16 cellular contexts compared by ENCODE assay signal in genomic region chr21:38291875-38292274, GRCh38. TPM values are rescaled to one million over a fixed set of nuclear protein-coding genes. Genes with fewer than 3 reads are reported as not detected.
"Had no signal": no experiment of that assay in that cellular context is flagged by ENCODE, and none has a peak within 500 bp of the region (broad histone marks: within the 10 kb centered on the region; RNA-seq: fewer than 3 reads in every experiment).

No MANE protein-coding gene starts in this region.

- H3K4me1 ChIP-seq: pancreas had no signal

- H3K9me3 Mint-ChIP-seq: activated naive CD8-positive, alpha-beta T cell treated with anti-CD3 and anti-CD28 coated beads, Interleukin-2, amount 50 U/mL, for 24 hours; dendritic cell treated with granulocyte-macrophage colony-stimulating factor and Interleukin-4, amounts not matched to agents 40 ng/mL and 50 ng/mL, for 4 days; effector memory CD8-positive, alpha-beta T cell; stimulated activated effector memory CD8-positive, alpha-beta T cell treated with anti-CD3 and anti-CD28 coated beads, Interleukin-12 subunit alpha, Interleukin-12 subunit beta, amount 100 ng/mL, for 72 hours had no signal

- H3K36me3 Mint-ChIP-seq: stimulated activated effector memory CD8-positive, alpha-beta T cell treated with anti-CD3 and anti-CD28 coated beads, Interleukin-12 subunit alpha, Interleukin-12 subunit beta, amount 100 ng/mL, for 72 hours had no signal

- H3K27me3 Mint-ChIP-seq: dendritic cell treated with granulocyte-macrophage colony-stimulating factor and Interleukin-4, amounts not matched to agents 40 ng/mL and 50 ng/mL, for 4 days had no signal

- H3K9me3 ChIP-seq: pancreas, SJSA1, tibial nerve had no signal

- DNase-seq: activated CD4-positive, alpha-beta T cell treated with anti-CD3 and anti-CD28 coated beads for 4 hours; activated CD8-positive, alpha-beta T cell treated with anti-CD3 and anti-CD28 coated beads, Interleukin-2, amount 10 ng/mL, durations not matched to agents 7 days and 5 days; activated naive CD4-positive, alpha-beta T cell treated with Interleukin-2 at 50 U/mL for 16 hours; activated naive CD8-positive, alpha-beta T cell treated with anti-CD3 and anti-CD28 coated beads, Interleukin-2, amount 50 U/mL, for 24 hours; cerebellar nuclear complex; effector memory CD8-positive, alpha-beta T cell; erythroblast; pancreas; T1000; WERI-Rb-1 had no signal

- H3K27me3 ChIP-seq: pancreas, SJSA1, tibial nerve had no signal

- H3K36me3 ChIP-seq: SJSA1, tibial nerve, WERI-Rb-1 had no signal

- H3K4me3 ChIP-seq: pancreas, SJSA1, skin epidermis, tibial nerve had no signal

- H3K4me3 Mint-ChIP-seq: activated CD8-positive, alpha-beta T cell treated with anti-CD3 and anti-CD28 coated beads, Interleukin-2, amount 10 ng/mL, durations not matched to agents 7 days and 5 days; activated naive CD8-positive, alpha-beta T cell treated with anti-CD3 and anti-CD28 coated beads, Interleukin-2, amount 50 U/mL, for 24 hours; dendritic cell treated with granulocyte-macrophage colony-stimulating factor and Interleukin-4, amounts not matched to agents 40 ng/mL and 50 ng/mL, for 4 days; effector memory CD8-positive, alpha-beta T cell; stimulated activated effector memory CD8-positive, alpha-beta T cell treated with anti-CD3 and anti-CD28 coated beads, Interleukin-12 subunit alpha, Interleukin-12 subunit beta, amount 100 ng/mL, for 72 hours had no signal

- H3K4me1 Mint-ChIP-seq: stimulated activated effector memory CD8-positive, alpha-beta T cell treated with anti-CD3 and anti-CD28 coated beads, Interleukin-12 subunit alpha, Interleukin-12 subunit beta, amount 100 ng/mL, for 72 hours had no signal

- H3K27ac Mint-ChIP-seq: activated CD8-positive, alpha-beta T cell treated with anti-CD3 and anti-CD28 coated beads, Interleukin-2, amount 10 ng/mL, durations not matched to agents 7 days and 5 days; activated naive CD8-positive, alpha-beta T cell treated with anti-CD3 and anti-CD28 coated beads, Interleukin-2, amount 50 U/mL, for 24 hours; dendritic cell treated with granulocyte-macrophage colony-stimulating factor and Interleukin-4, amounts not matched to agents 40 ng/mL and 50 ng/mL, for 4 days; effector memory CD8-positive, alpha-beta T cell; stimulated activated effector memory CD8-positive, alpha-beta T cell treated with anti-CD3 and anti-CD28 coated beads, Interleukin-12 subunit alpha, Interleukin-12 subunit beta, amount 100 ng/mL, for 72 hours had no signal

- ATAC-seq: activated CD8-positive, alpha-beta T cell treated with anti-CD3 and anti-CD28 coated beads, Interleukin-2, amount 10 ng/mL, durations not matched to agents 7 days and 5 days; activated naive CD8-positive, alpha-beta T cell treated with anti-CD3 and anti-CD28 coated beads, Interleukin-2, amount 50 U/mL, for 24 hours; effector memory CD8-positive, alpha-beta T cell; pancreas; stimulated activated effector memory CD8-positive, alpha-beta T cell treated with anti-CD3 and anti-CD28 coated beads, Interleukin-12 subunit alpha, Interleukin-12 subunit beta, amount 100 ng/mL, for 72 hours had no signal

- H3K27ac ChIP-seq: pancreas, SJSA1, tibial nerve, WERI-Rb-1 had no signal

RNA-seq across cellular contexts. Expression of gene KCNJ15, which starts 35.1 kb away (rescaled TPM):
- total RNA-seq: activated CD8-positive, alpha-beta T cell treated with anti-CD3 and anti-CD28 coated beads, Interleukin-2, amount 10 ng/mL, durations not matched to agents 7 days and 5 days had no signal
- polyA plus RNA-seq: neural cell had no signal
